14 cellular contexts compared by ENCODE assay signal in the genomic region with DNA sequence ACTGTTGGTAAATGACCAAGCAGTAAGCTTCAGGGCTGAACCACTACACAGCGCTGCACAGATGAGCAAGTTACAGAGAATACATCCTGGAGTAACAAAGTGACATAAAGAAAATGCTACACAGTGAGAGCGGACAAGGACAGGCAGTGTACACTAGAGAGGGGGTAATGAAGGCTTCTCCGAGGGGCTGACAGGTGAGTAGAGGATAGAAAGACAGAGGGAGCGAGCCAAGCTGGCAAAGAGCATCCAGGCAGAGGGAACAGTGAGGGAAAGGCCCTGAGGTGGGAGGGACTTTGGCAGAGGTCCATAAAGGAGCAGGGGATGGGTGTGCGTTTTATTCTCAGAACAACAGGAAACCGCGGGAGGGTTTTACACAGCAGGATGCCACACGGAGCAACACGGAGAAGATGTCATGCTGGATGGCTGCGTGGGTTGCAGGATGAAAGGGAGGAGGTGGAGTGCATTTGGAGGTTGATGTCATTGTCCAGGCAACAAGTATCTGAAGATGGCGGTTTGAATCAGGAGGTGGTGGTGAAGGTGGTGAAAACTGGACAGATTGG. TPM values are rescaled to one million over a fixed set of nuclear protein-coding genes. Genes with fewer than 3 reads are reported as not detected.
DNase-seq lines count a peak whose midpoint lies in the region; ATAC-seq and TF ChIP-seq lines count a peak whose summit lies in the region.
"Had no signal": no experiment of that assay in that cellular context is flagged by ENCODE, and none has a peak within 500 bp of the region (broad histone marks: within the 10 kb centered on the region; RNA-seq: fewer than 3 reads in every experiment).

No MANE protein-coding gene starts in this region.

- H3K9me3 ChIP-seq in Loucy (ENCODE audit: insufficient read depth, low read depth, low read length): no peaks in the 10 kb centered on the region
- H3K9me3 ChIP-seq: adrenal gland had no signal

- no peak overlapping the region for H3K9ac ChIP-seq in Loucy (ENCODE audit: low read depth, low read length, poor library complexity, severe bottlenecking)

- H2AFZ ChIP-seq in Loucy (ENCODE audit: low read length): peak overlapping the region; percentile 10; the same call in 1 of the 2 replicates

- H3F3A ChIP-seq in Loucy (ENCODE audit: low read depth): no peaks in the 10 kb centered on the region

- ATAC-seq in GM21526 (IDR thresholded peaks at IDR 0.05; ENCODE audit: low FRiP score, unreplicated experiment) (no peak), HG03135 (IDR thresholded peaks at IDR 0.05; ENCODE audit: unreplicated experiment) (no peak)

- H3K9me2 ChIP-seq in Loucy (replicated peaks; ENCODE audit: low read depth, low read length): no peaks in the 10 kb centered on the region

- H3K4me2 ChIP-seq in Loucy (ENCODE audit: low read depth, low read length, poor library complexity, severe bottlenecking): peak overlapping the region; percentile 41

- peak overlapping the region; percentile 49 for H3K4me3 Mint-ChIP-seq in activated CD4-positive, alpha-beta T cell treated with anti-CD3 and anti-CD28 coated beads, Interleukin-2, amount 10 ng/mL, durations not matched to agents 7 days and 5 days
- peak overlapping the region; percentile 25 for H3K4me3 Mint-ChIP-seq in activated naive CD8-positive, alpha-beta T cell treated with anti-CD3 and anti-CD28 coated beads for 36 hours
- H3K4me3 Mint-ChIP-seq: nephron progenitor cell had no signal

- DNase-seq in activated CD4-positive, alpha-beta T cell treated with anti-CD3 and anti-CD28 coated beads, Interleukin-2, amount 10 ng/mL, durations not matched to agents 7 days and 5 days: peak; percentile 82
- DNase-seq in activated naive CD8-positive, alpha-beta T cell treated with anti-CD3 and anti-CD28 coated beads for 36 hours: peak; percentile 55
- DNase-seq in stimulated activated CD4-positive, alpha-beta T cell treated with anti-CD3 and anti-CD28 coated beads, Interleukin-4, amount 100 ng/mL, for 4 hours: peak; percentile 10 to 50
- DNase-seq in CD1c-positive myeloid dendritic cell (ENCODE audit: extremely low spot score) (no peak), NCI-H774 (lab: John Stamatoyannopoulos, UW) (no peak)
- DNase-seq: adrenal gland, Calu3, NCI-H446 treated with DMSO at 0.1 percent for 48 hours, nephron progenitor cell, upper lobe of left lung had no signal

- no peaks in the 10 kb centered on the region for H4K20me1 ChIP-seq in Loucy (ENCODE audit: insufficient read depth, low read length, poor library complexity, severe bottlenecking)

- H3K4me1 ChIP-seq in Loucy (ENCODE audit: insufficient read depth, low read length, poor library complexity, severe bottlenecking): peaks cover 13% of the 10 kb centered on the region
- H3K4me1 ChIP-seq: adrenal gland, upper lobe of left lung had no signal

- POLR2A ChIA-PET in activated CD4-positive, alpha-beta T cell treated with anti-CD3 and anti-CD28 coated beads, Interleukin-2, amount 10 ng/mL, durations not matched to agents 7 days and 5 days (lab: Charles Lee): no interaction called here

- peaks cover 2% of the 10 kb centered on the region for H3K9me3 Mint-ChIP-seq in activated CD4-positive, alpha-beta T cell treated with anti-CD3 and anti-CD28 coated beads, Interleukin-2, amount 10 ng/mL, durations not matched to agents 7 days and 5 days
- no peaks in the 10 kb centered on the region for H3K9me3 Mint-ChIP-seq in activated naive CD8-positive, alpha-beta T cell treated with anti-CD3 and anti-CD28 coated beads for 36 hours

- CTCF ChIA-PET in activated CD4-positive, alpha-beta T cell treated with anti-CD3 and anti-CD28 coated beads, Interleukin-2, amount 10 ng/mL, durations not matched to agents 7 days and 5 days (lab: Charles Lee): interaction anchor here (0.9 to 1.8 kb wide), 3 partner anchors 14 to 214 kb away, joined by 3 to 5 read pairs (median 4); no protein-coding TSS in a partner anchor

- peak overlapping the region; percentile 14 for H3K4me3 ChIP-seq in Loucy (ENCODE audit: low read length, poor library complexity, severe bottlenecking)
- H3K4me3 ChIP-seq: adrenal gland, upper lobe of left lung had no signal

- peaks cover 5% of the 10 kb centered on the region for H3K27me3 Mint-ChIP-seq in activated CD4-positive, alpha-beta T cell treated with anti-CD3 and anti-CD28 coated beads, Interleukin-2, amount 10 ng/mL, durations not matched to agents 7 days and 5 days
- H3K27me3 Mint-ChIP-seq in activated naive CD8-positive, alpha-beta T cell treated with anti-CD3 and anti-CD28 coated beads for 36 hours: no peaks in the 10 kb centered on the region

- peaks cover 4% of the 10 kb centered on the region for H3K36me3 Mint-ChIP-seq in activated CD4-positive, alpha-beta T cell treated with anti-CD3 and anti-CD28 coated beads, Interleukin-2, amount 10 ng/mL, durations not matched to agents 7 days and 5 days (ENCODE audit: low read depth)
- no peaks in the 10 kb centered on the region for H3K36me3 Mint-ChIP-seq in activated naive CD8-positive, alpha-beta T cell treated with anti-CD3 and anti-CD28 coated beads for 36 hours

- no peaks in the 10 kb centered on the region for H3K79me2 ChIP-seq in Loucy (ENCODE audit: insufficient read depth, low read length)

- H3K4me1 Mint-ChIP-seq in activated CD4-positive, alpha-beta T cell treated with anti-CD3 and anti-CD28 coated beads, Interleukin-2, amount 10 ng/mL, durations not matched to agents 7 days and 5 days: peaks cover 56% of the 10 kb centered on the region
- H3K4me1 Mint-ChIP-seq in activated naive CD8-positive, alpha-beta T cell treated with anti-CD3 and anti-CD28 coated beads for 36 hours: peaks cover 21% of the 10 kb centered on the region
- H3K4me1 Mint-ChIP-seq: nephron progenitor cell had no signal

- peak overlapping the region; percentile 99 for H3K27ac Mint-ChIP-seq in activated CD4-positive, alpha-beta T cell treated with anti-CD3 and anti-CD28 coated beads, Interleukin-2, amount 10 ng/mL, durations not matched to agents 7 days and 5 days
- peak overlapping the region; percentile 82 for H3K27ac Mint-ChIP-seq in activated naive CD8-positive, alpha-beta T cell treated with anti-CD3 and anti-CD28 coated beads for 36 hours
- H3K27ac Mint-ChIP-seq: nephron progenitor cell had no signal

- no peak for TF ChIP-seq CTCF in Loucy (conservative IDR thresholded peaks at IDR 0.05; ENCODE audit: low read length)

- H3K36me3 ChIP-seq in Loucy (ENCODE audit: insufficient read depth, low read length): no peaks in the 10 kb centered on the region
- H3K36me3 ChIP-seq: adrenal gland, upper lobe of left lung had no signal

- H3K27me3 ChIP-seq in Loucy (ENCODE audit: insufficient read depth, low read length, poor library complexity, severe bottlenecking): no peaks in the 10 kb centered on the region
- H3K27me3 ChIP-seq: adrenal gland, upper lobe of left lung had no signal

RNA-seq across cellular contexts. Expression of a gene that starts 13.4 kb away (rescaled TPM):
- under 1 TPM; 0.20 to 0.29 TPM for total RNA-seq in activated CD4-positive, alpha-beta T cell treated with anti-CD3 and anti-CD28 coated beads, Interleukin-2, amount 10 ng/mL, durations not matched to agents 7 days and 5 days
- under 1 TPM in 1 of 2 experiments, not detected in 1; 0.20 TPM for total RNA-seq in activated naive CD8-positive, alpha-beta T cell treated with anti-CD3 and anti-CD28 coated beads for 36 hours
- total RNA-seq: SK-MEL-5 had no signal

Comparison
In these comparisons a context has a peak if more than half of its experiments do, and no peak if none do; other contexts are left out.
1. DNase-seq: peak in activated CD4-positive, alpha-beta T cell treated with anti-CD3 and anti-CD28 coated beads, Interleukin-2, amount 10 ng/mL, durations not matched to agents 7 days and 5 days (single experiment), activated naive CD8-positive, alpha-beta T cell treated with anti-CD3 and anti-CD28 coated beads for 36 hours (single experiment) and stimulated activated CD4-positive, alpha-beta T cell treated with anti-CD3 and anti-CD28 coated beads, Interleukin-4, amount 100 ng/mL, for 4 hours (2 of 2); none in CD1c-positive myeloid dendritic cell (single experiment) and NCI-H774 (single experiment).